9 cellular contexts compared by ENCODE assay signal in the genomic region with DNA sequence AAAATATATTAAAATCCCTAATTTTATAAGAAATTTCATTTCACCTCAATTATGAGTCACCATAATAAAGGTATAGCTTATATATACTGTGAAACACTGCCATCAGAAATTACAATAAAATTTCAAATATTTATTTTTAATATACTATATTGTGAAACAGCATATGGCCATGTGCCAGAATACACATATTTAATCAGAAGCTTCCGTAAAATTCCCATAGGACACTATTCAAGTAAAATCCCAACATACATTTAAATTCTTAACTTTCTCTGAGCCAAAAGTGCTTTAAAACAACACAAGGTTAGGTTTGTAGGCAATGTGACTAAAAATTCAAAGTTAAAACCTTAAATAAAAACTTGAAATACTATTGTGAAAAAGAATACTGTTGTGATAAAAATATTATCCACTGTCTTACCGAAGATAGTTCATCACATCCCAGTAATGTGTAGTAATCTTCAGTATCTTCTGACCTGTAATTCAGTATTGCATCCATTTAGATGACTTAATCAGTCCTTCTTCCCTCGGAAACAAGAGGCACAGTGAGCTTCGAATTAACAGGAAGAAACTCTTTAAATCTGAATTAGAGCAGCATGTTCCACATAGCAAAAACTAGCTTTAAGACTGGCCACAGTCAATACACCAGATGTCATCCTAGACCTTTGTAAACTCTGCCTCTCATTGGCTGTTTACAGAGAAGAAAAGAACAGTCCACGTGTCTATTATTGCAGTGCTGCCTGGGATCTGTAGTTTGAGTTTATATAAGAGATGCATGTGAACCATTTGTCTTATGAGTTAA. TPM values are rescaled to one million over a fixed set of nuclear protein-coding genes. Genes with fewer than 3 reads are reported as not detected.
DNase-seq lines count a peak whose midpoint lies in the region; ATAC-seq lines count a peak whose summit lies in the region.
"Had no signal": no experiment of that assay in that cellular context is flagged by ENCODE, and none has a peak within 500 bp of the region (broad histone marks: within the 10 kb centered on the region; RNA-seq: fewer than 3 reads in every experiment).

A gene (minus strand): TSS at position 670 of the 796 bp plus-strand sequence. CDS start 177 bp downstream, at position 493.

- peaks cover 2% of the 10 kb centered on the region in 2 donors for H3K9me3 Mint-ChIP-seq in activated T-cell treated with anti-CD3 and anti-CD28 coated beads, Interleukin-2, amount 50 U/mL, for 72 hours
- H3K9me3 Mint-ChIP-seq in stimulated activated memory B cell treated with anti-CD40 and anti-IgM and Interleukin-4, amounts not matched to agents 10 μg/mL and 1 μg/mL and 100 μg/mL, for 72 hours: peaks cover 2% of the 10 kb centered on the region

- peak within 1 kb of the TSS; percentile 8 for H3K27ac ChIP-seq in angular gyrus (ENCODE audit: low read depth, low read length)

- H3K27ac Mint-ChIP-seq in activated T-cell treated with anti-CD3 and anti-CD28 coated beads, Interleukin-2, amount 50 U/mL, for 72 hours: no peak within 1 kb of the TSS
- H3K27ac Mint-ChIP-seq in stimulated activated memory B cell treated with anti-CD40 and anti-IgM and Interleukin-4, amounts not matched to agents 10 μg/mL and 1 μg/mL and 100 μg/mL, for 72 hours: no peak within 1 kb of the TSS
- H3K27ac Mint-ChIP-seq: dendritic cell treated with granulocyte-macrophage colony-stimulating factor and Interleukin-4, amounts not matched to agents 40 ng/mL and 50 ng/mL, for 4 days had no signal

- H3K4me3 Mint-ChIP-seq in activated T-cell treated with anti-CD3 and anti-CD28 coated beads, Interleukin-2, amount 50 U/mL, for 72 hours: peak within 1 kb of the TSS; percentile 74 to 85
- no peak within 1 kb of the TSS for H3K4me3 Mint-ChIP-seq in stimulated activated memory B cell treated with anti-CD40 and anti-IgM and Interleukin-4, amounts not matched to agents 10 μg/mL and 1 μg/mL and 100 μg/mL, for 72 hours
- H3K4me3 Mint-ChIP-seq: dendritic cell treated with granulocyte-macrophage colony-stimulating factor and Interleukin-4, amounts not matched to agents 40 ng/mL and 50 ng/mL, for 4 days had no signal

- peak; percentile 96 for ATAC-seq in activated T-cell treated with anti-CD3 and anti-CD28 coated beads, Interleukin-2, amount 50 U/mL, for 72 hours (replicated peaks in 1 of 2)
- peak; percentile 75 for ATAC-seq in HG03280 (IDR thresholded peaks at IDR 0.05; ENCODE audit: unreplicated experiment)
- ATAC-seq in stimulated activated memory B cell treated with anti-CD40 and anti-IgM and Interleukin-4, amounts not matched to agents 10 μg/mL and 1 μg/mL and 100 μg/mL, for 72 hours: peak; percentile 68

- no peaks in the 10 kb centered on the region for H3K27me3 Mint-ChIP-seq in activated T-cell treated with anti-CD3 and anti-CD28 coated beads, Interleukin-2, amount 50 U/mL, for 72 hours (ENCODE audit: low read depth)
- no peaks in the 10 kb centered on the region for H3K27me3 Mint-ChIP-seq in stimulated activated memory B cell treated with anti-CD40 and anti-IgM and Interleukin-4, amounts not matched to agents 10 μg/mL and 1 μg/mL and 100 μg/mL, for 72 hours
- H3K27me3 Mint-ChIP-seq: dendritic cell treated with granulocyte-macrophage colony-stimulating factor and Interleukin-4, amounts not matched to agents 40 ng/mL and 50 ng/mL, for 4 days had no signal

- peaks cover 7% of the 10 kb centered on the region for H3K4me1 Mint-ChIP-seq in activated T-cell treated with anti-CD3 and anti-CD28 coated beads, Interleukin-2, amount 50 U/mL, for 72 hours (ENCODE audit: low read depth)
- no peaks in the 10 kb centered on the region for H3K4me1 Mint-ChIP-seq in stimulated activated memory B cell treated with anti-CD40 and anti-IgM and Interleukin-4, amounts not matched to agents 10 μg/mL and 1 μg/mL and 100 μg/mL, for 72 hours

- DNase-seq in activated T-cell treated with anti-CD3 and anti-CD28 coated beads, Interleukin-2, amount 50 U/mL, for 72 hours: no peak
- DNase-seq in activated T-cell treated with anti-CD3 and anti-CD28 coated beads for 4 hours: no peak
- peak; percentile 40 to 66 for DNase-seq in NCI-H526 (lab: John Stamatoyannopoulos, UW)
- DNase-seq in iPS-NIHi11 (ENCODE audit: low spot score): peak; percentile 46
- DNase-seq in activated CD8-positive, alpha-beta memory T cell treated with anti-CD3 and anti-CD28 coated beads for 24 hours: no peak

- peaks cover 0 to 5% of the 10 kb centered on the region in 2 donors for H3K36me3 Mint-ChIP-seq in activated T-cell treated with anti-CD3 and anti-CD28 coated beads, Interleukin-2, amount 50 U/mL, for 72 hours (ENCODE audit: insufficient read depth in 2 of 2)
- no peaks in the 10 kb centered on the region for H3K36me3 Mint-ChIP-seq in stimulated activated memory B cell treated with anti-CD40 and anti-IgM and Interleukin-4, amounts not matched to agents 10 μg/mL and 1 μg/mL and 100 μg/mL, for 72 hours

RNA-seq across cellular contexts. Expression of the gene that starts here (rescaled TPM):
- total RNA-seq in activated T-cell treated with anti-CD3 and anti-CD28 coated beads, Interleukin-2, amount 50 U/mL, for 72 hours: 10 to 100 TPM; 35.6 to 36.4 TPM

Comparison
In these comparisons a context has a peak if more than half of its experiments do, and no peak if none do; other contexts are left out.
1. DNase-seq: peak in NCI-H526 (2 of 2) and iPS-NIHi11 (single experiment); none in activated T-cell treated with anti-CD3 and anti-CD28 coated beads, Interleukin-2, amount 50 U/mL, for 72 hours (0 of 2), activated T-cell treated with anti-CD3 and anti-CD28 coated beads for 4 hours (single experiment) and activated CD8-positive, alpha-beta memory T cell treated with anti-CD3 and anti-CD28 coated beads for 24 hours (single experiment).
2. Peak in every context shown above with its lines, with median percentiles within 50 percentile points of each other: ATAC-seq.